ENCODE assay signal across 8 cellular contexts in genomic region chr7:73865738-73866445, GRCh38. TPM values are rescaled to one million over a fixed set of nuclear protein-coding genes. Genes with fewer than 3 reads are reported as not detected.
DNase-seq lines count a peak whose midpoint lies in the region; ATAC-seq and TF ChIP-seq lines count a peak whose summit lies in the region.

No MANE protein-coding gene starts in this region.

- peak; percentile 49 for TF ChIP-seq RAD21 in neural cell (conservative IDR thresholded peaks at IDR 0.05)

- no peaks in the 10 kb centered on the region for H3K27me3 ChIP-seq in BE2C
- H3K27me3 ChIP-seq in Panc1 (ENCODE audit: control insufficient read depth, insufficient read depth, low read length), result no peaks in the 10 kb centered on the region
- no peaks in the 10 kb centered on the region for H3K27me3 ChIP-seq in neural cell (ENCODE audit: insufficient read depth, low read depth, low read length)

- no peaks in the 10 kb centered on the region for H4K20me1 ChIP-seq in neural cell (ENCODE audit: insufficient read depth)

- intact Hi-C loops in Panc1 (cut with micrococcal nuclease; ENCODE audit: unreplicated experiment), result loop anchor here (1.0 to 5.0 kb wide), 2 partner anchors 161 to 321 kb away; no protein-coding TSS in a partner anchor

- H3K27me3 Mint-ChIP-seq in endothelial cell (ENCODE audit: unreplicated experiment), result no peaks in the 10 kb centered on the region

- H3F3A ChIP-seq in neural cell (ENCODE audit: insufficient read depth, low read length, poor library complexity, severe bottlenecking), result no peaks in the 10 kb centered on the region

- peaks cover 2% of the 10 kb centered on the region; the same call in 1 of the 2 replicates for H3K4me1 ChIP-seq in BE2C
- peaks cover 8% of the 10 kb centered on the region; the same call in 1 of the 2 replicates for H3K4me1 ChIP-seq in Panc1 (ENCODE audit: control insufficient read depth, insufficient read depth, low read length)

- H3K27ac ChIP-seq in Panc1 (ENCODE audit: low read length) (no peak overlapping the region), neural cell (ENCODE audit: low read length) (no peak overlapping the region)

- BruUV-seq in Panc1 (replicated peaks; lab: Mats Ljungman, UMichigan), result no TSS peak

- peak; percentile 73 for ATAC-seq in Panc1
- no peak for ATAC-seq in HG03025 (IDR thresholded peaks at IDR 0.05; ENCODE audit: low FRiP score, unreplicated experiment)
- ATAC-seq in GM19452 (IDR thresholded peaks at IDR 0.05; ENCODE audit: unreplicated experiment), result no peak

- CTCF ChIA-PET in Panc1 (lab: Charles Lee), result interaction anchor here (0.6 to 1.2 kb wide), 2 partner anchors 159 to 313 kb away, joined by 3 to 5 read pairs; no protein-coding TSS in a partner anchor

- TF ChIP-seq CTCF in BE2C (IDR thresholded peaks at IDR 0.05; ENCODE audit: low read depth, low read length), result peak; percentile 82
- peak; percentile 75 for TF ChIP-seq CTCF in GM13977 (IDR thresholded peaks at IDR 0.05; ENCODE audit: extremely low read depth, insufficient read depth, missing control alignments)
- no peak; the same call in 1 of the 2 replicates for TF ChIP-seq CTCF in Panc1 (IDR thresholded peaks at IDR 0.05)
- peak; percentile 27 for TF ChIP-seq CTCF in endothelial cell (IDR thresholded peaks at IDR 0.05; ENCODE audit: unreplicated experiment)
- peak; percentile 38 for TF ChIP-seq CTCF in neural cell (IDR thresholded peaks at IDR 0.05; ENCODE audit: poor library complexity, severe bottlenecking)

- H3K9me2 ChIP-seq in neural cell (ENCODE audit: insufficient read depth, low read length), result no peaks in the 10 kb centered on the region

- no peak overlapping the region for H2AFZ ChIP-seq in neural cell (ENCODE audit: low read depth, low read length)

- H3K9me3 Mint-ChIP-seq in endothelial cell (ENCODE audit: unreplicated experiment), result no peaks in the 10 kb centered on the region

- H3K36me3 ChIP-seq in BE2C (no peaks in the 10 kb centered on the region), Panc1 (ENCODE audit: control insufficient read depth, insufficient read depth, low read length) (no peaks in the 10 kb centered on the region), neural cell (ENCODE audit: insufficient read depth, low read length) (no peaks in the 10 kb centered on the region)

- no peak overlapping the region for H3K4me3 ChIP-seq in BE2C (ENCODE audit: low read depth, low read length)
- H3K4me3 ChIP-seq in Panc1 (ENCODE audit: low read depth in 2 of 2, low read length in 2 of 2), result no peak overlapping the region
- H3K4me3 ChIP-seq in neural cell (ENCODE audit: low read length), result no peak overlapping the region

- DNase-seq in BE2C (peak; percentile 66), GM13977 (ENCODE audit: low spot score) (peak; percentile 76), Panc1 (ENCODE audit: low read depth, low spot score) (no peak), endothelial cell (ENCODE audit: low spot score) (peak; percentile 65), NCI-H774 (lab: John Stamatoyannopoulos, UW) (no peak)

- H3K79me2 ChIP-seq in neural cell (replicated peaks; ENCODE audit: insufficient read depth, low read length), result no peaks in the 10 kb centered on the region

- no peak overlapping the region for H3K4me3 Mint-ChIP-seq in endothelial cell (ENCODE audit: unreplicated experiment)

- TF ChIP-seq EP300 in neural cell (conservative IDR thresholded peaks at IDR 0.05; ENCODE audit: poor library complexity, severe bottlenecking), result no peak

- no peaks in the 10 kb centered on the region for H3K9me3 ChIP-seq in BE2C
- no peaks in the 10 kb centered on the region for H3K9me3 ChIP-seq in Panc1 (ENCODE audit: control insufficient read depth, insufficient read depth, low read depth, low read length)
- no peaks in the 10 kb centered on the region for H3K9me3 ChIP-seq in neural cell (ENCODE audit: low read length)

- H3K27ac Mint-ChIP-seq in endothelial cell (ENCODE audit: unreplicated experiment), result no peak overlapping the region

- no peak overlapping the region for H3K4me2 ChIP-seq in neural cell (ENCODE audit: low read length)

- H3K36me3 Mint-ChIP-seq in endothelial cell (ENCODE audit: low read depth, unreplicated experiment), result no peaks in the 10 kb centered on the region

- in situ Hi-C loops in GM13977 (cut with MboI; ENCODE audit: low pct_unique_long_range_greater_than_20kb, low sequenced_read_pairs, unreplicated experiment), result loop anchor here (25.0 kb wide), 1 partner anchor 254 kb away; the partner anchor contains the start of gene MLXIPL
- in situ Hi-C loops in Panc1 (cut with HindIII; ENCODE audit: low pct_unique_long_range_greater_than_20kb, low sequenced_read_pairs), result no loop called here

- no peak overlapping the region for H3K9ac ChIP-seq in neural cell (ENCODE audit: low read length)

- peaks cover 2% of the 10 kb centered on the region for H3K4me1 Mint-ChIP-seq in endothelial cell (ENCODE audit: unreplicated experiment)

- POLR2A ChIA-PET in Panc1 (lab: Charles Lee), result no interaction called here

TF ChIP-seq in neural cell, 6 proteins besides CTCF, POLR2A, EP300 and RAD21:
- TF ChIP-seq EZH2 (IDR thresholded peaks at IDR 0.05; ENCODE audit: borderline replicate concordance, insufficient read depth, low read length, poor library complexity, severe bottlenecking) (no peak), SMC3 (conservative IDR thresholded peaks at IDR 0.05; ENCODE audit: poor library complexity) (peak; percentile 14), POLR2AphosphoS5 (IDR thresholded peaks at IDR 0.05) (no peak), MXI1 (conservative IDR thresholded peaks at IDR 0.05; ENCODE audit: poor library complexity, severe bottlenecking) (no peak)
TF ChIP-seq in neural cell: peak in this region for 1.

RNA-seq across cellular contexts. Expression of gene TMEM270, which starts 4.9 kb away (rescaled TPM):
- polyA plus RNA-seq in BE2C (2012; ENCODE audit: insufficient read depth, insufficient read length, low read depth), result not detected
- 0.72 TPM for total RNA-seq in Panc1 (2021; ENCODE audit: unreplicated experiment)
- polyA plus RNA-seq in Panc1 (2012; ENCODE audit: insufficient read length), result 0.70 TPM
- not detected for total RNA-seq in endothelial cell (ENCODE audit: unreplicated experiment)
- not detected in 2 replicates for polyA plus RNA-seq in neural cell
- not detected in 2 replicates for polyA minus RNA-seq in neural cell

RNA-seq across cellular contexts. Expression of gene METTL27, which starts 23.6 kb away (rescaled TPM):
- 6.6 TPM for polyA plus RNA-seq in BE2C (2012; ENCODE audit: insufficient read depth, insufficient read length, low read depth)
- total RNA-seq in Panc1 (2021; ENCODE audit: unreplicated experiment) (3.4 TPM), endothelial cell (ENCODE audit: unreplicated experiment) (6.1 TPM)
- 2.4 TPM for polyA plus RNA-seq in Panc1 (2012; ENCODE audit: insufficient read length)
- polyA plus RNA-seq in neural cell, result 1.8 and 2.4 TPM in 2 replicates
- 0.73 and 1.2 TPM in 2 replicates for polyA minus RNA-seq in neural cell

RNA-seq across cellular contexts. Expression of gene CLDN4, which starts 35.1 kb away (rescaled TPM):
- 22.2 TPM for polyA plus RNA-seq in BE2C (2012; ENCODE audit: insufficient read depth, insufficient read length, low read depth)
- 295 TPM for total RNA-seq in Panc1 (2021; ENCODE audit: unreplicated experiment)
- polyA plus RNA-seq in Panc1 (2012; ENCODE audit: insufficient read length), result 551 TPM
- 1.6 TPM for total RNA-seq in endothelial cell (ENCODE audit: unreplicated experiment)
- polyA plus RNA-seq in neural cell, result 0.09 TPM in 1 of 2 replicates, not detected in the other
- polyA minus RNA-seq in neural cell, result not detected in 2 replicates

Comparison
In these comparisons a context has a peak if more than half of its experiments do, and no peak if none do; other contexts are left out.
1. DNase-seq: peak in BE2C (single experiment), GM13977 (single experiment) and endothelial cell (single experiment); none in Panc1 (single experiment) and NCI-H774 (single experiment).
2. RNA of gene CLDN4, which starts 35.1 kb away (total RNA-seq): 295 TPM in Panc1 (single experiment); 1.6 TPM in endothelial cell (single experiment); every median in the first group is over 100 times any median in the second.